ENCODE assay signal across 17 cellular contexts in genomic region chr2:20586379-20586715, GRCh38.
"Had no signal": no experiment of that assay in that cellular context is flagged by ENCODE, and none has a peak within 500 bp of the region (broad histone marks: within the 10 kb centered on the region; RNA-seq: fewer than 3 reads in every experiment).

No MANE protein-coding gene starts in this region.

- H3K9me3 ChIP-seq: prostate gland, SJSA1 had no signal

- H3K27ac Mint-ChIP-seq: activated CD4-positive, alpha-beta T cell treated with anti-CD3 and anti-CD28 coated beads, Interleukin-2, amount 10 ng/mL, durations not matched to agents 24 days and 14 days; activated CD8-positive, alpha-beta T cell treated with anti-CD3 and anti-CD28 coated beads, Interleukin-2, amount 10 ng/mL, durations not matched to agents 7 days and 5 days; activated naive CD8-positive, alpha-beta T cell treated with anti-CD3 and anti-CD28 coated beads for 36 hours; activated T-cell treated with anti-CD3 and anti-CD28 coated beads, Interleukin-2, amount 50 U/mL, for 72 hours; dendritic cell treated with granulocyte-macrophage colony-stimulating factor and Interleukin-4, amounts not matched to agents 40 ng/mL and 50 ng/mL, for 4 days; natural killer cell had no signal

- H3K4me3 ChIP-seq: prostate gland, SJSA1 had no signal

- H3K4me3 Mint-ChIP-seq: activated CD4-positive, alpha-beta T cell treated with anti-CD3 and anti-CD28 coated beads, Interleukin-2, amount 10 ng/mL, durations not matched to agents 24 days and 14 days; activated CD8-positive, alpha-beta T cell treated with anti-CD3 and anti-CD28 coated beads, Interleukin-2, amount 10 ng/mL, durations not matched to agents 7 days and 5 days; activated naive CD8-positive, alpha-beta T cell treated with anti-CD3 and anti-CD28 coated beads for 36 hours; activated T-cell treated with anti-CD3 and anti-CD28 coated beads, Interleukin-2, amount 50 U/mL, for 72 hours; dendritic cell treated with granulocyte-macrophage colony-stimulating factor and Interleukin-4, amounts not matched to agents 40 ng/mL and 50 ng/mL, for 4 days; natural killer cell; stimulated activated effector memory CD8-positive, alpha-beta T cell treated with anti-CD3 and anti-CD28 coated beads, Interleukin-12 subunit alpha, Interleukin-12 subunit beta, amount 100 ng/mL, for 72 hours had no signal

- ATAC-seq: activated CD8-positive, alpha-beta T cell treated with anti-CD3 and anti-CD28 coated beads, Interleukin-2, amount 10 ng/mL, durations not matched to agents 7 days and 5 days; activated T-cell treated with anti-CD3 and anti-CD28 coated beads, Interleukin-2, amount 50 U/mL, for 72 hours; natural killer cell; sciatic nerve; stimulated activated effector memory CD8-positive, alpha-beta T cell treated with anti-CD3 and anti-CD28 coated beads, Interleukin-12 subunit alpha, Interleukin-12 subunit beta, amount 100 ng/mL, for 72 hours had no signal

- H3K27me3 Mint-ChIP-seq: activated naive CD8-positive, alpha-beta T cell treated with anti-CD3 and anti-CD28 coated beads for 36 hours had no signal

- H3K36me3 Mint-ChIP-seq: activated naive CD8-positive, alpha-beta T cell treated with anti-CD3 and anti-CD28 coated beads for 36 hours; natural killer cell; stimulated activated effector memory CD8-positive, alpha-beta T cell treated with anti-CD3 and anti-CD28 coated beads, Interleukin-12 subunit alpha, Interleukin-12 subunit beta, amount 100 ng/mL, for 72 hours had no signal

- DNase-seq: activated CD4-positive, alpha-beta T cell treated with anti-CD3 and anti-CD28 coated beads, Interleukin-2, amount 10 ng/mL, durations not matched to agents 24 days and 14 days; activated CD4-positive, CD25-positive, alpha-beta regulatory T cell; activated CD8-positive, alpha-beta memory T cell treated with anti-CD3 and anti-CD28 coated beads, Interleukin-2, amount 50 U/mL, for 48 hours; activated CD8-positive, alpha-beta T cell treated with anti-CD3 and anti-CD28 coated beads, Interleukin-2, amount 10 ng/mL, durations not matched to agents 7 days and 5 days; activated naive CD8-positive, alpha-beta T cell treated with anti-CD3 and anti-CD28 coated beads for 36 hours; activated T-cell treated with anti-CD3 and anti-CD28 coated beads, Interleukin-2, amount 50 U/mL, for 72 hours; brain microvascular endothelial cell; cerebellar nuclear complex; effector memory CD4-positive, alpha-beta T cell; natural killer cell; stimulated activated CD4-positive, alpha-beta T cell treated with anti-CD3 and anti-CD28 coated beads, Interleukin-12 subunit alpha, Interleukin-12 subunit beta, amount 100 ng/mL, for 4 hours; SW 1271 had no signal

- H3K9me3 Mint-ChIP-seq: activated CD4-positive, alpha-beta T cell treated with anti-CD3 and anti-CD28 coated beads, Interleukin-2, amount 10 ng/mL, durations not matched to agents 24 days and 14 days; activated naive CD8-positive, alpha-beta T cell treated with anti-CD3 and anti-CD28 coated beads for 36 hours; activated T-cell treated with anti-CD3 and anti-CD28 coated beads, Interleukin-2, amount 50 U/mL, for 72 hours; dendritic cell treated with granulocyte-macrophage colony-stimulating factor and Interleukin-4, amounts not matched to agents 40 ng/mL and 50 ng/mL, for 4 days; natural killer cell; stimulated activated effector memory CD8-positive, alpha-beta T cell treated with anti-CD3 and anti-CD28 coated beads, Interleukin-12 subunit alpha, Interleukin-12 subunit beta, amount 100 ng/mL, for 72 hours had no signal

- H3K4me1 ChIP-seq: prostate gland had no signal

- H3K36me3 ChIP-seq: brain microvascular endothelial cell, prostate gland, SJSA1 had no signal

- H3K27ac ChIP-seq: brain microvascular endothelial cell had no signal

- H3K4me1 Mint-ChIP-seq: activated CD4-positive, alpha-beta T cell treated with anti-CD3 and anti-CD28 coated beads, Interleukin-2, amount 10 ng/mL, durations not matched to agents 24 days and 14 days; activated naive CD8-positive, alpha-beta T cell treated with anti-CD3 and anti-CD28 coated beads for 36 hours had no signal

- H3K27me3 ChIP-seq: brain microvascular endothelial cell, SJSA1 had no signal
